ENCODE assay signal across 25 cellular contexts in genomic region chr10:17683541-17683940, GRCh38. TPM values are rescaled to one million over a fixed set of nuclear protein-coding genes. Genes with fewer than 3 reads are reported as not detected.
DNase-seq lines count a peak whose midpoint lies in the region; ATAC-seq and TF ChIP-seq lines count a peak whose summit lies in the region.
"Had no signal": no experiment of that assay in that cellular context is flagged by ENCODE, and none has a peak within 500 bp of the region (broad histone marks: within the 10 kb centered on the region; RNA-seq: fewer than 3 reads in every experiment).

No MANE protein-coding gene starts in this region.

- POLR2A ChIA-PET in activated CD4-positive, alpha-beta memory T cell treated with anti-CD3 and anti-CD28 coated beads for 36 hours (lab: Charles Lee), result interaction anchor here (1.7 to 1.8 kb wide), 2 partner anchors 38 to 39 kb away, joined by 4 to 6 read pairs; partner anchors contain the start of gene STAM

- no peak for TF ChIP-seq CTCF in natural killer cell (IDR thresholded peaks at IDR 0.05)

- H3K4me3 Mint-ChIP-seq in natural killer cell treated with Interleukin-12 subunit alpha and Interleukin-12 subunit beta and Interleukin-15 and Interleukin-18, amount 100 ng/mL, for 72 hours, result no peak overlapping the region
- no peak overlapping the region for H3K4me3 Mint-ChIP-seq in natural killer cell
- H3K4me3 Mint-ChIP-seq in activated CD4-positive, alpha-beta memory T cell treated with anti-CD3 and anti-CD28 coated beads for 36 hours, result peak overlapping the region; percentile 1
- H3K4me3 Mint-ChIP-seq in effector memory CD8-positive, alpha-beta T cell, result no peak overlapping the region
- peak overlapping the region; percentile 48 to 57 for H3K4me3 Mint-ChIP-seq in stimulated activated naive CD8-positive, alpha-beta T cell treated with anti-CD3 and anti-CD28 coated beads, Interleukin-15, amount 100 ng/mL, for 72 hours
- H3K4me3 Mint-ChIP-seq: activated T-helper 1 cell treated with anti-CD3 and anti-CD28 coated beads, Interleukin-12 subunit alpha, Interleukin-12 subunit beta, Interleukin-2, Interleukin-4 antibody, amounts not matched to agents 30 ng/mL and 10 ng/mL and 1 ng/mL, durations not matched to agents 14 hours and 24 hours and 36 hours had no signal

- intact Hi-C loops in natural killer cell (cut with micrococcal nuclease), result loop anchor here (5.0 kb wide), 1 partner anchor 41 kb away; the partner anchor contains the start of gene STAM
- intact Hi-C loops in activated CD4-positive, alpha-beta memory T cell treated with anti-CD3 and anti-CD28 coated beads for 36 hours (cut with micrococcal nuclease), result no loop called here

- CTCF ChIA-PET in activated CD4-positive, alpha-beta memory T cell treated with anti-CD3 and anti-CD28 coated beads for 36 hours (lab: Charles Lee), result interaction anchor here (0.9 to 1.5 kb wide), 3 partner anchors 10 to 67 kb away, joined by 3 to 4 read pairs (median 3); no protein-coding TSS in a partner anchor

- ATAC-seq in natural killer cell treated with Interleukin-12 subunit alpha and Interleukin-12 subunit beta and Interleukin-15 and Interleukin-18, amount 100 ng/mL, for 72 hours, result no peak
- ATAC-seq in natural killer cell, result no peak
- ATAC-seq in effector memory CD8-positive, alpha-beta T cell (replicated peaks), result no peak
- ATAC-seq in stimulated activated naive CD8-positive, alpha-beta T cell treated with anti-CD3 and anti-CD28 coated beads, Interleukin-15, amount 100 ng/mL, for 72 hours, result no peak
- ATAC-seq: activated CD4-positive, alpha-beta T cell treated with anti-CD3 and anti-CD28 coated beads for 36 hours; naive thymus-derived CD8-positive, alpha-beta T cell had no signal

- no peaks in the 10 kb centered on the region for H3K9me3 Mint-ChIP-seq in natural killer cell treated with Interleukin-12 subunit alpha and Interleukin-12 subunit beta and Interleukin-15 and Interleukin-18, amount 100 ng/mL, for 72 hours
- H3K9me3 Mint-ChIP-seq in natural killer cell, result no peaks in the 10 kb centered on the region
- peaks cover 5% of the 10 kb centered on the region for H3K9me3 Mint-ChIP-seq in activated CD4-positive, alpha-beta memory T cell treated with anti-CD3 and anti-CD28 coated beads for 36 hours
- no peaks in the 10 kb centered on the region for H3K9me3 Mint-ChIP-seq in effector memory CD8-positive, alpha-beta T cell
- no peaks in the 10 kb centered on the region for H3K9me3 Mint-ChIP-seq in stimulated activated naive CD8-positive, alpha-beta T cell treated with anti-CD3 and anti-CD28 coated beads, Interleukin-15, amount 100 ng/mL, for 72 hours
- H3K9me3 Mint-ChIP-seq: activated T-helper 1 cell treated with anti-CD3 and anti-CD28 coated beads, Interleukin-12 subunit alpha, Interleukin-12 subunit beta, Interleukin-2, Interleukin-4 antibody, amounts not matched to agents 30 ng/mL and 10 ng/mL and 1 ng/mL, durations not matched to agents 14 hours and 24 hours and 36 hours had no signal

- no peaks in the 10 kb centered on the region for H3K36me3 Mint-ChIP-seq in natural killer cell treated with Interleukin-12 subunit alpha and Interleukin-12 subunit beta and Interleukin-15 and Interleukin-18, amount 100 ng/mL, for 72 hours
- H3K36me3 Mint-ChIP-seq in natural killer cell, result no peaks in the 10 kb centered on the region
- H3K36me3 Mint-ChIP-seq in activated CD4-positive, alpha-beta memory T cell treated with anti-CD3 and anti-CD28 coated beads for 36 hours, result peaks cover 12% of the 10 kb centered on the region
- H3K36me3 Mint-ChIP-seq in effector memory CD8-positive, alpha-beta T cell (ENCODE audit: insufficient read depth), result peaks cover 16% of the 10 kb centered on the region

- H3K27ac Mint-ChIP-seq in natural killer cell treated with Interleukin-12 subunit alpha and Interleukin-12 subunit beta and Interleukin-15 and Interleukin-18, amount 100 ng/mL, for 72 hours, result peak overlapping the region; percentile 10 to 74
- H3K27ac Mint-ChIP-seq in natural killer cell, result peak overlapping the region in 1 of 2 donors; percentile 35
- peak overlapping the region; percentile 63 for H3K27ac Mint-ChIP-seq in activated CD4-positive, alpha-beta memory T cell treated with anti-CD3 and anti-CD28 coated beads for 36 hours
- H3K27ac Mint-ChIP-seq in effector memory CD8-positive, alpha-beta T cell, result peak overlapping the region; percentile 8 to 38
- peak overlapping the region; percentile 78 to 92 for H3K27ac Mint-ChIP-seq in stimulated activated naive CD8-positive, alpha-beta T cell treated with anti-CD3 and anti-CD28 coated beads, Interleukin-15, amount 100 ng/mL, for 72 hours
- H3K27ac Mint-ChIP-seq: activated CD4-positive, alpha-beta T cell treated with anti-CD3 and anti-CD28 coated beads for 36 hours; activated T-helper 1 cell treated with anti-CD3 and anti-CD28 coated beads, Interleukin-12 subunit alpha, Interleukin-12 subunit beta, Interleukin-2, Interleukin-4 antibody, amounts not matched to agents 30 ng/mL and 10 ng/mL and 1 ng/mL, durations not matched to agents 14 hours and 24 hours and 36 hours; B cell had no signal

- H3K27me3 Mint-ChIP-seq in natural killer cell treated with Interleukin-12 subunit alpha and Interleukin-12 subunit beta and Interleukin-15 and Interleukin-18, amount 100 ng/mL, for 72 hours, result no peaks in the 10 kb centered on the region
- no peaks in the 10 kb centered on the region for H3K27me3 Mint-ChIP-seq in natural killer cell (ENCODE audit: low read depth in 2 of 2)
- H3K27me3 Mint-ChIP-seq in activated CD4-positive, alpha-beta memory T cell treated with anti-CD3 and anti-CD28 coated beads for 36 hours, result no peaks in the 10 kb centered on the region
- H3K27me3 Mint-ChIP-seq in effector memory CD8-positive, alpha-beta T cell, result no peaks in the 10 kb centered on the region
- H3K27me3 Mint-ChIP-seq in stimulated activated naive CD8-positive, alpha-beta T cell treated with anti-CD3 and anti-CD28 coated beads, Interleukin-15, amount 100 ng/mL, for 72 hours, result no peaks in the 10 kb centered on the region
- H3K27me3 Mint-ChIP-seq: activated CD4-positive, alpha-beta T cell treated with anti-CD3 and anti-CD28 coated beads for 36 hours; activated naive CD8-positive, alpha-beta T cell; B cell; naive thymus-derived CD8-positive, alpha-beta T cell had no signal

- H3K4me1 Mint-ChIP-seq in natural killer cell treated with Interleukin-12 subunit alpha and Interleukin-12 subunit beta and Interleukin-15 and Interleukin-18, amount 100 ng/mL, for 72 hours (ENCODE audit: low read depth in 2 of 2), result peaks cover 34 to 53% of the 10 kb centered on the region in 2 donors
- H3K4me1 Mint-ChIP-seq in natural killer cell, result peaks cover 39 to 60% of the 10 kb centered on the region in 2 donors
- H3K4me1 Mint-ChIP-seq in activated CD4-positive, alpha-beta memory T cell treated with anti-CD3 and anti-CD28 coated beads for 36 hours (ENCODE audit: low read depth), result peaks cover 55% of the 10 kb centered on the region
- H3K4me1 Mint-ChIP-seq in effector memory CD8-positive, alpha-beta T cell (ENCODE audit: low read depth in 2 of 2), result peaks cover 22 to 52% of the 10 kb centered on the region in 2 donors
- H3K4me1 Mint-ChIP-seq in stimulated activated naive CD8-positive, alpha-beta T cell treated with anti-CD3 and anti-CD28 coated beads, Interleukin-15, amount 100 ng/mL, for 72 hours, result peaks cover 67% of the 10 kb centered on the region

- DNase-seq in natural killer cell treated with Interleukin-12 subunit alpha and Interleukin-12 subunit beta and Interleukin-15 and Interleukin-18, amount 100 ng/mL, for 72 hours (ENCODE audit: low spot score), result no peak
- no peak for DNase-seq in natural killer cell
- DNase-seq in activated CD4-positive, alpha-beta memory T cell treated with anti-CD3 and anti-CD28 coated beads for 36 hours, result no peak
- no peak for DNase-seq in effector memory CD8-positive, alpha-beta T cell
- DNase-seq in stimulated activated naive CD8-positive, alpha-beta T cell treated with anti-CD3 and anti-CD28 coated beads, Interleukin-15, amount 100 ng/mL, for 72 hours, result no peak
- DNase-seq in DMS153 treated with DMSO at 0.1 percent for 48 hours (lab: John Stamatoyannopoulos, UW; ENCODE audit: unreplicated experiment), result no peak
- no peak for DNase-seq in NCI-H345 treated with DMSO at 0.1 percent for 48 hours (lab: John Stamatoyannopoulos, UW; ENCODE audit: unreplicated experiment)
- no peak for DNase-seq in NCI-H82 (lab: John Stamatoyannopoulos, UW)
- DNase-seq: activated CD4-positive, alpha-beta T cell treated with anti-CD3 and anti-CD28 coated beads for 36 hours; caudate nucleus; DMS53; dorsolateral prefrontal cortex; midbrain; MM.1S; naive thymus-derived CD8-positive, alpha-beta T cell; NCI-H1417; NCI-H2081 treated with DMSO at 0.1 percent for 48 hours; NCI-H345; NCI-H748 treated with DMSO at 0.1 percent for 48 hours; ovary; RPMI8226; trophoblast cell had no signal

RNA-seq across cellular contexts. Expression of gene STAM, which starts 39.6 kb away (rescaled TPM):
- 10 to 100 TPM; 20.2 to 24.4 TPM for total RNA-seq in natural killer cell treated with Interleukin-12 subunit alpha and Interleukin-12 subunit beta and Interleukin-15 and Interleukin-18, amount 100 ng/mL, for 72 hours
- 10 to 100 TPM; 37.8 to 40.2 (median 38.6) TPM for total RNA-seq in natural killer cell
- total RNA-seq in activated CD4-positive, alpha-beta memory T cell treated with anti-CD3 and anti-CD28 coated beads for 36 hours, result 10 to 100 TPM; 24.5 to 29.9 TPM

Comparison
In these comparisons a context has a peak if more than half of its experiments do, and no peak if none do; other contexts are left out.
1. H3K4me3 Mint-ChIP-seq: peak in activated CD4-positive, alpha-beta memory T cell treated with anti-CD3 and anti-CD28 coated beads for 36 hours (single experiment) and stimulated activated naive CD8-positive, alpha-beta T cell treated with anti-CD3 and anti-CD28 coated beads, Interleukin-15, amount 100 ng/mL, for 72 hours (2 of 2); none in natural killer cell treated with Interleukin-12 subunit alpha and Interleukin-12 subunit beta and Interleukin-15 and Interleukin-18, amount 100 ng/mL, for 72 hours (single experiment), natural killer cell (single experiment) and effector memory CD8-positive, alpha-beta T cell (0 of 2).